In genomic region chr6:16184129-16184528, GRCh38 we compare ENCODE assay signal across 8 cellular contexts. TPM values are rescaled to one million over a fixed set of nuclear protein-coding genes. Genes with fewer than 3 reads are reported as not detected.
DNase-seq lines count a peak whose midpoint lies in the region; ATAC-seq and TF ChIP-seq lines count a peak whose summit lies in the region.

No MANE protein-coding gene starts in this region.

- H3K27me3 ChIP-seq in BE2C (no peaks in the 10 kb centered on the region), osteoblast (ENCODE audit: insufficient read depth, low read length) (peaks cover 9% of the 10 kb centered on the region)

- H3K36me3 ChIP-seq in BE2C: no peaks in the 10 kb centered on the region
- no peaks in the 10 kb centered on the region for H3K36me3 ChIP-seq in osteoblast (ENCODE audit: insufficient read depth, low read length)

- TF ChIP-seq CTCF in BE2C (IDR thresholded peaks at IDR 0.05; ENCODE audit: low read depth, low read length) (peak; percentile 66), osteoblast (IDR thresholded peaks at IDR 0.05; ENCODE audit: extremely low read depth, low read depth, low read length) (peak; percentile 43)

- H3K9me3 ChIP-seq in BE2C (no peaks in the 10 kb centered on the region), osteoblast (ENCODE audit: low read depth, low read length) (peaks cover 3% of the 10 kb centered on the region)

- in situ Hi-C loops in T47D (cut with HindIII; ENCODE audit: low pct_unique_long_range_greater_than_20kb, low sequenced_read_pairs): no loop called here

- DNase-seq in BE2C (peak; percentile 52), NCI-H1694 treated with DMSO at 0.1 percent for 48 hours (lab: John Stamatoyannopoulos, UW) (peak; percentile 15), T47D (ENCODE audit: low read depth in 1 of 2, low spot score in 1 of 2) (peak; percentile 43 to 85), osteoblast (ENCODE audit: insufficient read length, low spot score, missing footprints) (no peak), inferior parietal cortex (ENCODE audit: extremely low spot score) (no peak), NCI-H345 (lab: John Stamatoyannopoulos, UW) (no peak)
- no peak for DNase-seq in activated CD4-positive, CD25-positive, alpha-beta regulatory T cell (lab: John Stamatoyannopoulos, UW)

- no peak overlapping the region for H2AFZ ChIP-seq in osteoblast (ENCODE audit: low read length)

- no peaks in the 10 kb centered on the region for H3K4me1 ChIP-seq in BE2C
- H3K4me1 ChIP-seq in osteoblast (ENCODE audit: insufficient read depth, low read length): no peaks in the 10 kb centered on the region

- H3K4me3 ChIP-seq in BE2C (ENCODE audit: low read depth, low read length) (no peak overlapping the region), osteoblast (ENCODE audit: insufficient read depth, low read length) (no peak overlapping the region)

- H4K20me1 ChIP-seq in osteoblast (ENCODE audit: insufficient read depth, low read length): no peaks in the 10 kb centered on the region

- peak; percentile 52 for ATAC-seq in GM18873 (IDR thresholded peaks at IDR 0.05; ENCODE audit: low FRiP score, unreplicated experiment)

- no peak overlapping the region for H3K4me2 ChIP-seq in osteoblast (ENCODE audit: insufficient read depth, low read length)

- no peaks in the 10 kb centered on the region for H3K79me2 ChIP-seq in osteoblast (ENCODE audit: insufficient read depth, low read length)

- no peak overlapping the region for H3K27ac ChIP-seq in osteoblast (ENCODE audit: low read depth, low read length)

RNA-seq across cellular contexts. Expression of gene GMPR, which starts 54.3 kb away (rescaled TPM):
- polyA plus RNA-seq in BE2C (2012; ENCODE audit: insufficient read depth, insufficient read length, low read depth): 8.8 TPM
- 6.5 and 7.4 TPM in 2 replicates for total RNA-seq in osteoblast

RNA-seq across cellular contexts. Expression of gene MYLIP, which starts 55.2 kb away (rescaled TPM):
- polyA plus RNA-seq in BE2C (2012; ENCODE audit: insufficient read depth, insufficient read length, low read depth): 18.5 TPM
- total RNA-seq in osteoblast: 10.1 and 13.8 TPM in 2 replicates

Comparison
In these comparisons a context has a peak if more than half of its experiments do, and no peak if none do; other contexts are left out.
1. DNase-seq: peak in BE2C (single experiment), NCI-H1694 treated with DMSO at 0.1 percent for 48 hours (single experiment) and T47D (2 of 2); none in osteoblast (single experiment), activated CD4-positive, CD25-positive, alpha-beta regulatory T cell (0 of 4), inferior parietal cortex (single experiment) and NCI-H345 (single experiment).